Comparison of ENCODE assay signal across 8 cellular contexts in the genomic region with DNA sequence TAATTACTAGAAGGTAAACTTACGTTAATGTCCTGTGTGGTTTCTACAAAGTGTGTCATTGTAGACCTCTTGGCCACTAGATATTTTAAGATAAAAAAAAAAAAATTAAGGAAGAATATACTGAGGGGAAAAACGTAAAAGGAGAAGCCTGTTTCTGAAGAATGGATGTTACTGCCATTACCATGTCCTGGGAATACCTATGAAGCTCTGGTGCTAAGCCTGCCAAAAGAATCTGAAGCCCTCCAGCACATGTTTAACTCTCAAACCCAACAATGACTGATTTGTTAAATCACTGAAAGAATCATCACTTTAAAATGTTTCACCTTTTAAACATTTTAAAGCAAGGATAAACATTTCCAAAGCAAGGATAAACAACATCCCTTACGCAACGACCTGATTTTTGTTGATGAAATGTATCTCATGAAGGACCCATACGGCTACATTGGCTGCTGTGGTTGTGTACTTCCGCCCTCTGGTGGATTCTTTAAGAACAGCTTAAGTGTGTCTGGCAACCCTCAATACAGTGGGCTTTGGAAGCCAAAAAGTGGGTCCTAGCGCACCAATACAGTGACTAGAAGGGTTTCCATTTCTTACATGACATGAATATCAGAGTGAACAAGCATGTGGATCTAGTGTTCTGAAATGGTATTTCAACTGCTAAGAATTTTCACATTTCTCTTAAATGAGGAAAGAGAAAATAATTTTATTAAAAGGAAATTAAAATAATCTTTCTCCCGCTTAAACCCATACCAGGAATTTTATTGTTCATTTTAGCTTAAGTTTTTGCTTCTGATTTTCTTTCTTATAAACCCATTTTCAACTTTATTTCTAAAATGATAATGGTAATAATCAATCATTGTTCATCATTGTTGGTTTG.
DNase-seq lines count a peak whose midpoint lies in the region; ATAC-seq and TF ChIP-seq lines count a peak whose summit lies in the region.

No MANE protein-coding gene starts in this region.

- DNase-seq in DMS79 (lab: John Stamatoyannopoulos, UW) (peak; percentile 55), NCI-H69 (lab: John Stamatoyannopoulos, UW) (peak; percentile 80), esophagus muscularis mucosa (ENCODE audit: extremely low spot score) (no peak), upper lobe of left lung (peak in 1 of 2 donors; percentile 50)
- peak; percentile 61 for DNase-seq in activated CD8-positive, alpha-beta memory T cell treated with anti-CD3 and anti-CD28 coated beads, Interleukin-2, amount 10 ng/mL, durations not matched to agents 7 days and 5 days

- TF ChIP-seq EP300 in esophagus muscularis mucosa (IDR thresholded peaks at IDR 0.05) (no peak), upper lobe of left lung (IDR thresholded peaks at IDR 0.05) (no peak)

- H3K27ac ChIP-seq in esophagus muscularis mucosa (replicated peaks in 1 of 4) = peak overlapping the region in 3 of 4 donors; percentile 51 to 64 (median 53)
- peak overlapping the region in 2 of 4 donors; percentile 32 to 39 for H3K27ac ChIP-seq in upper lobe of left lung

- WGBS in esophagus muscularis mucosa = 34% methylated on average over 8 of the region's 8 CpGs
- 33 to 36% methylated on average over 8 of the region's 8 CpGs for WGBS in upper lobe of left lung, 2 donors

- CTCF ChIA-PET in activated CD8-positive, alpha-beta memory T cell treated with anti-CD3 and anti-CD28 coated beads, Interleukin-2, amount 10 ng/mL, durations not matched to agents 7 days and 5 days (lab: Charles Lee) = interaction anchor here (0.7 to 9.7 kb wide), 22 partner anchors 8 to 255 kb away, joined by 3 to 114 read pairs (median 3); a partner anchor contains a TSS

- H3K9me3 ChIP-seq in esophagus muscularis mucosa = no peaks in the 10 kb centered on the region
- no peaks in the 10 kb centered on the region for H3K9me3 ChIP-seq in upper lobe of left lung

- peak; percentile 85 to 91 (median 89) for TF ChIP-seq CTCF in esophagus muscularis mucosa (IDR thresholded peaks at IDR 0.05)
- TF ChIP-seq CTCF in nephron (IDR thresholded peaks at IDR 0.05; ENCODE audit: unreplicated experiment in 3 of 3) = peak; percentile 84 to 94 (median 85)
- peak; percentile 71 to 84 (median 81) for TF ChIP-seq CTCF in upper lobe of left lung (IDR thresholded peaks at IDR 0.05)

- H3K4me3 ChIP-seq in esophagus muscularis mucosa (no peak overlapping the region), upper lobe of left lung (no peak overlapping the region)

- no peaks in the 10 kb centered on the region for H3K27me3 ChIP-seq in esophagus muscularis mucosa
- no peaks in the 10 kb centered on the region for H3K27me3 ChIP-seq in upper lobe of left lung

- no peaks in the 10 kb centered on the region for H3K4me1 Mint-ChIP-seq in activated CD8-positive, alpha-beta memory T cell treated with anti-CD3 and anti-CD28 coated beads, Interleukin-2, amount 10 ng/mL, durations not matched to agents 7 days and 5 days
- H3K4me1 Mint-ChIP-seq in nephron = no peaks in the 10 kb centered on the region

- no peak overlapping the region for H3K4me3 Mint-ChIP-seq in activated CD8-positive, alpha-beta memory T cell treated with anti-CD3 and anti-CD28 coated beads, Interleukin-2, amount 10 ng/mL, durations not matched to agents 7 days and 5 days
- H3K4me3 Mint-ChIP-seq in nephron = no peak overlapping the region

- ATAC-seq in GM19463 (IDR thresholded peaks at IDR 0.05; ENCODE audit: unreplicated experiment) (peak; percentile 96), HG03520 (IDR thresholded peaks at IDR 0.05; ENCODE audit: unreplicated experiment) (peak; percentile 96), upper lobe of left lung (ENCODE audit: low FRiP score in 2 of 2) (peak; percentile 70 to 93)
- peak; percentile 89 for ATAC-seq in activated CD8-positive, alpha-beta memory T cell treated with anti-CD3 and anti-CD28 coated beads, Interleukin-2, amount 10 ng/mL, durations not matched to agents 7 days and 5 days

- H3K27me3 Mint-ChIP-seq in activated CD8-positive, alpha-beta memory T cell treated with anti-CD3 and anti-CD28 coated beads, Interleukin-2, amount 10 ng/mL, durations not matched to agents 7 days and 5 days = no peaks in the 10 kb centered on the region
- no peaks in the 10 kb centered on the region for H3K27me3 Mint-ChIP-seq in nephron (ENCODE audit: low read depth)

- H3K36me3 Mint-ChIP-seq in activated CD8-positive, alpha-beta memory T cell treated with anti-CD3 and anti-CD28 coated beads, Interleukin-2, amount 10 ng/mL, durations not matched to agents 7 days and 5 days = peaks cover 3% of the 10 kb centered on the region
- H3K36me3 Mint-ChIP-seq in nephron (ENCODE audit: low read depth) = peaks cover 65% of the 10 kb centered on the region

- H3K36me3 ChIP-seq in esophagus muscularis mucosa (peaks cover 5 to 46% (median 30%) of the 10 kb centered on the region in 4 donors), upper lobe of left lung (peaks cover 0 to 42% (median 5%) of the 10 kb centered on the region in 4 donors)

- TF ChIP-seq POLR2A in esophagus muscularis mucosa (IDR thresholded peaks at IDR 0.05; ENCODE audit: low read depth) = no peak
- no peak for TF ChIP-seq POLR2A in upper lobe of left lung (IDR thresholded peaks at IDR 0.05)

- H3K27ac Mint-ChIP-seq in activated CD8-positive, alpha-beta memory T cell treated with anti-CD3 and anti-CD28 coated beads, Interleukin-2, amount 10 ng/mL, durations not matched to agents 7 days and 5 days = no peak overlapping the region
- no peak overlapping the region for H3K27ac Mint-ChIP-seq in nephron

- H3K9me3 Mint-ChIP-seq in activated CD8-positive, alpha-beta memory T cell treated with anti-CD3 and anti-CD28 coated beads, Interleukin-2, amount 10 ng/mL, durations not matched to agents 7 days and 5 days (ENCODE audit: low read depth) = no peaks in the 10 kb centered on the region
- H3K9me3 Mint-ChIP-seq in nephron = no peaks in the 10 kb centered on the region

- intact Hi-C loops in esophagus muscularis mucosa (cut with DNase I) = loop anchor here (2.0 to 5.0 kb wide), 2 partner anchors 249 to 337 kb away; no protein-coding TSS in a partner anchor

- peaks cover 20 to 57% (median 43%) of the 10 kb centered on the region in 4 donors for H3K4me1 ChIP-seq in esophagus muscularis mucosa
- H3K4me1 ChIP-seq in upper lobe of left lung = peaks cover 0 to 12% (median 3%) of the 10 kb centered on the region in 4 donors
